19 cellular contexts compared by ENCODE assay signal in genomic region chr13:52744842-52745241, GRCh38. TPM values are rescaled to one million over a fixed set of nuclear protein-coding genes. Genes with fewer than 3 reads are reported as not detected.
DNase-seq lines count a peak whose midpoint lies in the region; ATAC-seq lines count a peak whose summit lies in the region.
"Had no signal": no experiment of that assay in that cellular context is flagged by ENCODE, and none has a peak within 500 bp of the region (broad histone marks: within the 10 kb centered on the region; RNA-seq: fewer than 3 reads in every experiment).

No MANE protein-coding gene starts in this region.

- ATAC-seq in HG03432 (IDR thresholded peaks at IDR 0.05; ENCODE audit: unreplicated experiment) (no peak), GM18858 (IDR thresholded peaks at IDR 0.05; ENCODE audit: unreplicated experiment) (no peak)

- DNase-seq in DMS53 treated with DMSO at 0.1 percent for 48 hours (lab: John Stamatoyannopoulos, UW; ENCODE audit: unreplicated experiment) (peak; percentile 22), NCI-H2171 treated with DMSO at 0.1 percent for 48 hours (lab: John Stamatoyannopoulos, UW) (peak; percentile 85), NCI-H82 (lab: John Stamatoyannopoulos, UW) (peak; percentile 95), myocyte (ENCODE audit: low read depth) (peak; percentile 20), putamen (ENCODE audit: low spot score) (no peak)
- DNase-seq: Caco-2; CD4-positive, alpha-beta T cell; Kasumi-1; NCI-H1436; NCI-H2029; OCI-M1; T-helper 9 cell had no signal

RNA-seq across cellular contexts. Expression of gene CNMD, which starts 5.2 kb away (rescaled TPM):
- total RNA-seq in myocyte, result not detected in 2 replicates
- polyA plus RNA-seq in myocyte (2012), result not detected
- total RNA-seq: Caco-2; CD4-positive, alpha-beta T cell; H4; MCF 10A; SK-MEL-5; T-helper 1 cell treated with Interleukin-12 subunit alpha and Interleukin-12 subunit beta and Interleukin-4 antibody, amounts not matched to agents 30 ng/mL and 1 ng/mL, for 36 hours had no signal
- polyA plus RNA-seq: BJ had no signal
